ENCODE assay signal across 23 cellular contexts in genomic region chr16:1299012-1299867, GRCh38. TPM values are rescaled to one million over a fixed set of nuclear protein-coding genes. Genes with fewer than 3 reads are reported as not detected.
DNase-seq lines count a peak whose midpoint lies in the region; ATAC-seq and TF ChIP-seq lines count a peak whose summit lies in the region.
"Had no signal": no experiment of that assay in that cellular context is flagged by ENCODE, and none has a peak within 500 bp of the region (broad histone marks: within the 10 kb centered on the region; RNA-seq: fewer than 3 reads in every experiment).

No MANE protein-coding gene starts in this region.

- no peaks in the 10 kb centered on the region for H4K20me1 ChIP-seq in mammary epithelial cell (ENCODE audit: insufficient read depth, low read length)

- DNase-seq in CD8-positive, alpha-beta memory T cell: no peak
- DNase-seq in mammary epithelial cell (no peak), nephron progenitor cell (no peak), NCI-H1436 (lab: John Stamatoyannopoulos, UW) (no peak)
- DNase-seq in stimulated activated CD4-positive, alpha-beta T cell treated with anti-CD3 and anti-CD28 coated beads, Interleukin-2, amount 100 ng/mL, for 24 hours: no peak
- DNase-seq: activated B cell treated with CpG ODN at 0.5 μM for 24 hours; activated CD8-positive, alpha-beta T cell treated with anti-CD3 and anti-CD28 coated beads, Interleukin-2, amount 10 ng/mL, durations not matched to agents 7 days and 5 days; activated T-cell treated with anti-CD3 and anti-CD28 coated beads, Interleukin-2, amount 50 U/mL, for 48 hours; DMS79; head of caudate nucleus; immature natural killer cell; mesenchymal stem cell; NCI-H1436 treated with DMSO at 0.1 percent for 48 hours; NCI-H774; stimulated activated CD4-positive, alpha-beta T cell treated with anti-CD3 and anti-CD28 coated beads, Interleukin-15, amount 100 ng/mL, for 24 hours; stimulated activated naive B cell treated with anti-CD40 and anti-IgM and Interleukin-4, amounts not matched to agents 10 μg/mL and 1 μg/mL and 100 μg/mL, for 72 hours; T-helper 2 cell had no signal

- POLR2A ChIA-PET in CD8-positive, alpha-beta memory T cell (lab: Charles Lee): no interaction called here

- no peaks in the 10 kb centered on the region for H3K79me2 ChIP-seq in mammary epithelial cell (ENCODE audit: insufficient read depth, low read length)

- H3K4me2 ChIP-seq in mammary epithelial cell (ENCODE audit: insufficient read depth, low read depth, low read length): peak overlapping the region; percentile 58

- H3K27me3 ChIP-seq in CD8-positive, alpha-beta memory T cell (ENCODE audit: insufficient read depth, low read length, poor library complexity, severe bottlenecking): no peaks in the 10 kb centered on the region
- no peaks in the 10 kb centered on the region for H3K27me3 ChIP-seq in mammary epithelial cell (ENCODE audit: insufficient read depth, low read length)

- TF ChIP-seq CTCF in mammary epithelial cell (conservative IDR thresholded peaks at IDR 0.05 in 1 of 2, IDR thresholded peaks at IDR 0.05 in 1 of 2; ENCODE audit: extremely low read depth in 1 of 2, insufficient read depth in 1 of 2, low read depth in 1 of 2, low read length in 2 of 2): no peak
- no peak for TF ChIP-seq CTCF in nephron progenitor cell (IDR thresholded peaks at IDR 0.05)

- BruUV-seq in mammary epithelial cell (replicated peaks; lab: Mats Ljungman, UMichigan): no TSS peak

- no peak overlapping the region for H3K9ac ChIP-seq in mammary epithelial cell (ENCODE audit: insufficient read depth, low read length)

- H3K36me3 Mint-ChIP-seq in CD8-positive, alpha-beta memory T cell: peaks cover 0 to 2% (median 0%) of the 10 kb centered on the region in 3 donors
- no peaks in the 10 kb centered on the region for H3K36me3 Mint-ChIP-seq in nephron progenitor cell (ENCODE audit: low read depth)
- H3K36me3 Mint-ChIP-seq: activated naive CD4-positive, alpha-beta T cell treated with anti-CD3 and anti-CD28 coated beads, Interleukin-2, amount 50 U/mL, for 24 hours; immature natural killer cell; natural killer cell treated with Interleukin-12 subunit alpha and Interleukin-12 subunit beta and Interleukin-15 and Interleukin-18, amount 100 ng/mL, for 72 hours had no signal

- H3K27me3 Mint-ChIP-seq in CD8-positive, alpha-beta memory T cell: peaks cover 15 to 32% of the 10 kb centered on the region in 2 donors
- peaks cover 28% of the 10 kb centered on the region for H3K27me3 Mint-ChIP-seq in nephron progenitor cell (ENCODE audit: low read depth, poor library complexity)

- ATAC-seq in GM19452 (IDR thresholded peaks at IDR 0.05; ENCODE audit: unreplicated experiment): no peak
- ATAC-seq: activated CD8-positive, alpha-beta T cell treated with anti-CD3 and anti-CD28 coated beads, Interleukin-2, amount 10 ng/mL, durations not matched to agents 7 days and 5 days; natural killer cell treated with Interleukin-12 subunit alpha and Interleukin-12 subunit beta and Interleukin-15 and Interleukin-18, amount 100 ng/mL, for 72 hours; stimulated activated naive B cell treated with anti-CD40 and anti-IgM and Interleukin-4, amounts not matched to agents 10 μg/mL and 1 μg/mL and 100 μg/mL, for 72 hours had no signal

- H3K4me1 Mint-ChIP-seq in CD8-positive, alpha-beta memory T cell: peaks cover 6 to 25% (median 11%) of the 10 kb centered on the region in 3 donors
- H3K4me1 Mint-ChIP-seq in nephron progenitor cell: peaks cover 67% of the 10 kb centered on the region

- no peaks in the 10 kb centered on the region for H3K9me3 Mint-ChIP-seq in CD8-positive, alpha-beta memory T cell
- H3K9me3 Mint-ChIP-seq in nephron progenitor cell: peaks cover 3% of the 10 kb centered on the region
- H3K9me3 Mint-ChIP-seq: activated B cell treated with CpG ODN at 0.5 μM for 24 hours; activated naive CD4-positive, alpha-beta T cell treated with anti-CD3 and anti-CD28 coated beads, Interleukin-2, amount 50 U/mL, for 24 hours; natural killer cell treated with Interleukin-12 subunit alpha and Interleukin-12 subunit beta and Interleukin-15 and Interleukin-18, amount 100 ng/mL, for 72 hours; stimulated activated naive B cell treated with anti-CD40 and anti-IgM and Interleukin-4, amounts not matched to agents 10 μg/mL and 1 μg/mL and 100 μg/mL, for 72 hours had no signal

- no peaks in the 10 kb centered on the region for H3K9me3 ChIP-seq in CD8-positive, alpha-beta memory T cell (ENCODE audit: low read length)
- H3K9me3 ChIP-seq in mammary epithelial cell (replicated peaks; ENCODE audit: insufficient read depth, low read length): no peaks in the 10 kb centered on the region
- H3K9me3 ChIP-seq: SJSA1, tibial nerve had no signal

- in situ Hi-C loops in mammary epithelial cell (cut with MboI; ENCODE audit: low sequenced_read_pairs in 2 of 2): no loop called here

- intact Hi-C loops in mammary epithelial cell (cut with micrococcal nuclease): no loop called here

- H3K4me3 Mint-ChIP-seq in CD8-positive, alpha-beta memory T cell: no peak overlapping the region
- peak overlapping the region; percentile 64 for H3K4me3 Mint-ChIP-seq in nephron progenitor cell
- H3K4me3 Mint-ChIP-seq: activated B cell treated with CpG ODN at 0.5 μM for 24 hours; activated CD8-positive, alpha-beta T cell treated with anti-CD3 and anti-CD28 coated beads, Interleukin-2, amount 10 ng/mL, durations not matched to agents 7 days and 5 days; activated naive CD4-positive, alpha-beta T cell treated with anti-CD3 and anti-CD28 coated beads, Interleukin-2, amount 50 U/mL, for 24 hours; immature natural killer cell; natural killer cell treated with Interleukin-12 subunit alpha and Interleukin-12 subunit beta and Interleukin-15 and Interleukin-18, amount 100 ng/mL, for 72 hours; stimulated activated naive B cell treated with anti-CD40 and anti-IgM and Interleukin-4, amounts not matched to agents 10 μg/mL and 1 μg/mL and 100 μg/mL, for 72 hours had no signal

- H3K36me3 ChIP-seq in CD8-positive, alpha-beta memory T cell (ENCODE audit: insufficient read depth, low read length): no peaks in the 10 kb centered on the region
- no peaks in the 10 kb centered on the region for H3K36me3 ChIP-seq in mammary epithelial cell (ENCODE audit: insufficient read depth, low read length)
- H3K36me3 ChIP-seq: SJSA1, tibial nerve had no signal

- 24% methylated on average over 18 of the region's 31 CpGs for WGBS in mammary epithelial cell (ENCODE audit: low coverage, missing lambda C conversion rate)

- no peak overlapping the region for H3K27ac Mint-ChIP-seq in CD8-positive, alpha-beta memory T cell
- peak overlapping the region; percentile 78 for H3K27ac Mint-ChIP-seq in nephron progenitor cell
- H3K27ac Mint-ChIP-seq: activated B cell treated with CpG ODN at 0.5 μM for 24 hours; activated CD8-positive, alpha-beta T cell treated with anti-CD3 and anti-CD28 coated beads, Interleukin-2, amount 10 ng/mL, durations not matched to agents 7 days and 5 days; immature natural killer cell; natural killer cell treated with Interleukin-12 subunit alpha and Interleukin-12 subunit beta and Interleukin-15 and Interleukin-18, amount 100 ng/mL, for 72 hours; stimulated activated naive B cell treated with anti-CD40 and anti-IgM and Interleukin-4, amounts not matched to agents 10 μg/mL and 1 μg/mL and 100 μg/mL, for 72 hours had no signal

- H3K4me1 ChIP-seq in CD8-positive, alpha-beta memory T cell (ENCODE audit: insufficient read depth, low read length): peaks cover 14% of the 10 kb centered on the region
- peaks cover 36% of the 10 kb centered on the region for H3K4me1 ChIP-seq in mammary epithelial cell (ENCODE audit: insufficient read depth, low read length)

- CTCF ChIA-PET in CD8-positive, alpha-beta memory T cell (lab: Charles Lee): interaction anchor here (1.1 to 1.3 kb wide), 2 partner anchors 13 to 64 kb away, joined by 3 to 5 read pairs; no protein-coding TSS in a partner anchor
- CTCF ChIA-PET in mammary epithelial cell (lab: Charles Lee; ENCODE audit: low non-redundant PET): interaction anchor here (0.7 kb wide), 1 partner anchor 456 kb away, joined by 9 read pairs; no protein-coding TSS in a partner anchor

- peak overlapping the region; percentile 81 for H3K27ac ChIP-seq in CD8-positive, alpha-beta memory T cell (ENCODE audit: low read depth, low read length)
- H3K27ac ChIP-seq in mammary epithelial cell (ENCODE audit: insufficient read depth, low read depth, low read length): no peak overlapping the region
- H3K27ac ChIP-seq: SJSA1, tibial nerve had no signal

- no peak overlapping the region for H3K4me3 ChIP-seq in CD8-positive, alpha-beta memory T cell (ENCODE audit: low read length)
- H3K4me3 ChIP-seq in mammary epithelial cell (replicated peaks in 1 of 3; ENCODE audit: insufficient read depth in 1 of 3, low read depth in 2 of 3, low read length in 3 of 3): peak overlapping the region in 2 of 3 experiments; percentile 3 to 35
- H3K4me3 ChIP-seq: SJSA1, tibial nerve had no signal

- dilution Hi-C loops in mammary epithelial cell (cut with HindIII; ENCODE audit: low sequenced_read_pairs): loop anchor here (10.0 to 25.0 kb wide), 3 partner anchors 216 to 587 kb away; partner anchors contain the start of genes ANTKMT, FBXL16, JPT2 and METRN

- H2AFZ ChIP-seq in mammary epithelial cell (ENCODE audit: low read depth, low read length): peak overlapping the region; percentile 55

RNA-seq across cellular contexts. Expression of gene UBE2I, which starts 10.2 kb away (rescaled TPM):
- total RNA-seq in CD8-positive, alpha-beta memory T cell: 100 to 1,000 TPM; 238 to 257 TPM
- polyA plus RNA-seq in CD8-positive, alpha-beta memory T cell: 101 TPM
- 100 to 1,000 TPM in 1 of 2 donors, 10 to 100 TPM in 1; 42.7 to 157 TPM for total RNA-seq in mammary epithelial cell
- 91.3 TPM for polyA plus RNA-seq in mammary epithelial cell
- polyA minus RNA-seq in mammary epithelial cell: 104 TPM

RNA-seq across cellular contexts. Expression of gene BAIAP3, which starts 34.2 kb away (rescaled TPM):
- 1 to 10 TPM; 7.2 to 7.5 TPM for total RNA-seq in CD8-positive, alpha-beta memory T cell
- polyA plus RNA-seq in CD8-positive, alpha-beta memory T cell: 8.3 TPM
- 1 to 10 TPM; 1.0 to 1.3 TPM for total RNA-seq in mammary epithelial cell
- polyA plus RNA-seq in mammary epithelial cell: 0.11 TPM
- 0.78 TPM for polyA minus RNA-seq in mammary epithelial cell

RNA-seq across cellular contexts. Expression of gene TPSD1, which starts 43.4 kb away (rescaled TPM):
- total RNA-seq in CD8-positive, alpha-beta memory T cell: not detected
- polyA plus RNA-seq in CD8-positive, alpha-beta memory T cell: not detected
- total RNA-seq in mammary epithelial cell: not detected
- not detected for polyA plus RNA-seq in mammary epithelial cell
- not detected for polyA minus RNA-seq in mammary epithelial cell
- total RNA-seq: activated B cell treated with CpG ODN at 0.5 μM for 24 hours; activated CD8-positive, alpha-beta T cell treated with anti-CD3 and anti-CD28 coated beads, Interleukin-2, amount 10 ng/mL, durations not matched to agents 7 days and 5 days; LHCN-M2; natural killer cell treated with Interleukin-12 subunit alpha and Interleukin-12 subunit beta and Interleukin-15 and Interleukin-18, amount 100 ng/mL, for 72 hours; SJSA1 had no signal
- polyA plus RNA-seq: immature natural killer cell had no signal

RNA-seq across cellular contexts. Expression of gene TSR3, which starts 52.4 kb away (rescaled TPM):
- 100 to 1,000 TPM in 1 of 2 experiments, 10 to 100 TPM in 1; 91.8 to 102 TPM for total RNA-seq in CD8-positive, alpha-beta memory T cell
- polyA plus RNA-seq in CD8-positive, alpha-beta memory T cell: 109 TPM
- total RNA-seq in mammary epithelial cell: 10 to 100 TPM; 43.8 to 62.1 TPM
- polyA plus RNA-seq in mammary epithelial cell: 54.6 TPM
- polyA minus RNA-seq in mammary epithelial cell: 28.6 TPM

RNA-seq across cellular contexts. Expression of gene GNPTG, which starts 52.5 kb away (rescaled TPM):
- 10 to 100 TPM; 32.3 to 34.4 TPM for total RNA-seq in CD8-positive, alpha-beta memory T cell
- polyA plus RNA-seq in CD8-positive, alpha-beta memory T cell: 63.3 TPM
- total RNA-seq in mammary epithelial cell: 10 to 100 TPM; 33.3 to 34.8 TPM
- polyA plus RNA-seq in mammary epithelial cell: 37.2 TPM
- polyA minus RNA-seq in mammary epithelial cell: 16.2 TPM
